9 cellular contexts compared by ENCODE assay signal in genomic region chr4:5979981-5980380, GRCh38. TPM values are rescaled to one million over a fixed set of nuclear protein-coding genes. Genes with fewer than 3 reads are reported as not detected.
DNase-seq lines count a peak whose midpoint lies in the region; ATAC-seq and TF ChIP-seq lines count a peak whose summit lies in the region.
"Had no signal": no experiment of that assay in that cellular context is flagged by ENCODE, and none has a peak within 500 bp of the region (broad histone marks: within the 10 kb centered on the region; RNA-seq: fewer than 3 reads in every experiment).

No MANE protein-coding gene starts in this region.

- TF ChIP-seq CTCF in AG04450 (IDR thresholded peaks at IDR 0.05; ENCODE audit: low read depth, low read length) (peak; percentile 30; the same call in 1 of the 2 replicates), GM06990 (IDR thresholded peaks at IDR 0.05; ENCODE audit: insufficient read depth, low read length, poor library complexity, severe bottlenecking) (peak; percentile 60), glutamatergic neuron (IDR thresholded peaks at IDR 0.05; ENCODE audit: partially characterized antibody, unreplicated experiment) (peak; percentile 46), foreskin fibroblast (IDR thresholded peaks at IDR 0.05; ENCODE audit: low read depth, low read length) (no peak)

- ATAC-seq in HG03139 (IDR thresholded peaks at IDR 0.05; ENCODE audit: unreplicated experiment): no peak
- no peak for ATAC-seq in sciatic nerve
- no peak for ATAC-seq in HG02840 (IDR thresholded peaks at IDR 0.05; ENCODE audit: low FRiP score, unreplicated experiment)
- ATAC-seq: activated T-cell treated with anti-CD3 and anti-CD28 coated beads, Interleukin-2, amount 50 U/mL, for 72 hours had no signal

- peaks cover 3% of the 10 kb centered on the region for H3K9me3 Mint-ChIP-seq in glutamatergic neuron (ENCODE audit: unreplicated experiment)

- H3K4me1 Mint-ChIP-seq in glutamatergic neuron (ENCODE audit: low read depth, unreplicated experiment): peaks cover 5% of the 10 kb centered on the region

- POLR2A ChIA-PET in AG04450 (lab: Yijun Ruan, JAX): no interaction called here

- H3K36me3 ChIP-seq in GM06990 (ENCODE audit: control insufficient read depth, insufficient read depth, low read length): no peaks in the 10 kb centered on the region

- peaks cover 4% of the 10 kb centered on the region for H3K27me3 Mint-ChIP-seq in glutamatergic neuron (ENCODE audit: unreplicated experiment)

- DNase-seq in AG04450 (ENCODE audit: low read depth, low spot score) (no peak), GM06990 (ENCODE audit: extremely low read depth, insufficient read length) (no peak), NCI-H69 (lab: John Stamatoyannopoulos, UW) (peak; percentile 81), glutamatergic neuron (peak; percentile 91), foreskin fibroblast (no peak), sciatic nerve (ENCODE audit: low spot score) (no peak)

- H3K4me3 ChIP-seq in AG04450 (ENCODE audit: low read depth, low read length): no peak overlapping the region
- no peak overlapping the region for H3K4me3 ChIP-seq in GM06990 (replicated peaks; ENCODE audit: low read depth, low read length)
- H3K4me3 ChIP-seq in foreskin fibroblast (ENCODE audit: low read depth in 1 of 2, low read length in 2 of 2): no peak overlapping the region

- intact Hi-C loops in sciatic nerve (cut with DNase I): no loop called here

- H3K27ac ChIP-seq in AG04450 (ENCODE audit: low read depth, low read length): no peak overlapping the region

- no peak overlapping the region for H3K27ac Mint-ChIP-seq in glutamatergic neuron (ENCODE audit: unreplicated experiment)
- H3K27ac Mint-ChIP-seq: activated T-cell treated with anti-CD3 and anti-CD28 coated beads, Interleukin-2, amount 50 U/mL, for 72 hours had no signal

- CTCF ChIA-PET in AG04450 (lab: Charles Lee): no interaction called here

- no peak overlapping the region for H3K4me3 Mint-ChIP-seq in glutamatergic neuron (ENCODE audit: unreplicated experiment)
- H3K4me3 Mint-ChIP-seq: activated T-cell treated with anti-CD3 and anti-CD28 coated beads, Interleukin-2, amount 50 U/mL, for 72 hours had no signal

- H3K27me3 ChIP-seq in AG04450 (ENCODE audit: control insufficient read depth, insufficient read depth, low read length): no peaks in the 10 kb centered on the region
- H3K27me3 ChIP-seq in GM06990 (replicated peaks; ENCODE audit: control insufficient read depth, insufficient read depth, low read length): no peaks in the 10 kb centered on the region; the same call in 1 of the 2 replicates

- H3K36me3 Mint-ChIP-seq in glutamatergic neuron (ENCODE audit: unreplicated experiment): peaks cover 8% of the 10 kb centered on the region

- H3K9me3 ChIP-seq in AG04450 (ENCODE audit: control insufficient read depth, insufficient read depth, low read length): no peaks in the 10 kb centered on the region; the same call in none of the 2 replicates

RNA-seq across cellular contexts. Expression of gene C4orf50, which starts 38.2 kb away (rescaled TPM):
- polyA plus RNA-seq in AG04450 (2011; rRNA removed): not detected in 2 replicates
- polyA minus RNA-seq in AG04450 (2011; rRNA and poly(A)+ RNA removed): not detected in 2 replicates
- total RNA-seq in glutamatergic neuron (ENCODE audit: unreplicated experiment) (0.56 TPM), sciatic nerve (0.09 TPM)

Comparison
In these comparisons a context has a peak if more than half of its experiments do, and no peak if none do; other contexts are left out.
1. DNase-seq: peak in NCI-H69 (single experiment) and glutamatergic neuron (single experiment); none in AG04450 (single experiment), GM06990 (single experiment), foreskin fibroblast (0 of 2) and sciatic nerve (single experiment).